8 cellular contexts compared by ENCODE assay signal in the genomic region with DNA sequence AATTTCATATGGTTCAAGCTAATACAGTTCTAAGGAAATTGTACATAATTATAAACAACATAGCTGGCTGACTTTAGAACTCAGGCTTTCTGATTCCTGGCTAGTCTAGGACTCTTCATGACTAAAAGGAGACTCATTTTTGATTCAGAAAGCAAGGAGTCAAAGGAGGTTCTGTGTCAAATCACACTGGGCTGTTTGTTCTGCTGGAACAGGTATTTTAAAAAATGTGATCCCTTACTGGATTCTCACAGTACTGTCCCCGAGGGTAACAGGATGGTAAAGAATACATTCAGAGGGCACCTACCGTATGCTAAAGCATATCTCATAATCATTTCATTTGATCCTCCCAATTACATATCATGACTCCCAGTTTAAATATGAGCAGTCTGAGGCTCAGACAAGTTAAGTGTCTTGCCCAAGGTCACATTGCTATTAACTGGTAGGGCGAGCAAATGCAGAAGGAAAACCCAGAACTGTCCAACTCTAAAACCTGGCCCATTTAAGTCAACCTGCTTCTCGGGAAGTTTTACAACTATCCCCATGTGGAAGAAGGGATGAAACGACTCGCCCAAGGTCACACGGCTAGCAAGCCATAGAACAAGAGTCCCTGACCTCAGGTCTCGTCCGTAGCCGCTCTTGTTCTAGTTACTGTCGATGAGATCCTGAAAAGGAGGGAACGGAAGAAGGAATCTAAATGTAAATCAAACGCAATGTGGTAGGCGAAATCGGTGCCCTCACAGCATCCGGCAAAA. TPM values are rescaled to one million over a fixed set of nuclear protein-coding genes. Genes with fewer than 3 reads are reported as not detected.
DNase-seq lines count a peak whose midpoint lies in the region; ATAC-seq and TF ChIP-seq lines count a peak whose summit lies in the region.

No MANE protein-coding gene starts in this region.

- H3K9me3 ChIP-seq in heart left ventricle = no peaks in the 10 kb centered on the region

- no peak for TF ChIP-seq CTCF in activated B cell treated with CpG ODN at 0.5 μM for 24 hours (IDR thresholded peaks at IDR 0.05)
- no peak for TF ChIP-seq CTCF in heart left ventricle (IDR thresholded peaks at IDR 0.05)
- TF ChIP-seq CTCF in retinal pigment epithelial cell (conservative IDR thresholded peaks at IDR 0.05; ENCODE audit: low read depth, low read length) = no peak

- TF ChIP-seq POLR2A in heart left ventricle (IDR thresholded peaks at IDR 0.05) = no peak

- H3K4me1 ChIP-seq in heart left ventricle = peaks cover 0 to 34% (median 20%) of the 10 kb centered on the region in 12 donors

- no peak for DNase-seq in activated T-cell treated with anti-CD3 and anti-CD28 coated beads, Interleukin-2, amount 50 U/mL, for 24 hours
- DNase-seq in activated T-cell treated with anti-CD3 and anti-CD28 coated beads for 4 hours (no peak), activated B cell treated with CpG ODN at 0.5 μM for 24 hours (no peak), heart left ventricle (no peak), retinal pigment epithelial cell (ENCODE audit: low read depth) (no peak), Kasumi-1 (lab: John Stamatoyannopoulos, UW) (no peak), hippocampal formation (lab: John Stamatoyannopoulos, UW) (no peak)

- H3K27ac Mint-ChIP-seq in activated T-cell treated with anti-CD3 and anti-CD28 coated beads, Interleukin-2, amount 50 U/mL, for 24 hours = peak overlapping the region; percentile 99
- H3K27ac Mint-ChIP-seq in activated B cell treated with CpG ODN at 0.5 μM for 24 hours = peak overlapping the region; percentile 94

- H3K36me3 ChIP-seq in heart left ventricle = peaks cover 0 to 18% (median 12%) of the 10 kb centered on the region in 9 donors

- ATAC-seq in HG03045 (IDR thresholded peaks at IDR 0.05; ENCODE audit: unreplicated experiment) = peak; percentile 4
- ATAC-seq in activated B cell treated with CpG ODN at 0.5 μM for 24 hours (ENCODE audit: low read depth) = no peak
- peak; percentile 2 to 23 (median 18) for ATAC-seq in heart left ventricle

- POLR2A ChIA-PET in activated B cell treated with CpG ODN at 0.5 μM for 24 hours (lab: Charles Lee) = interaction anchor here (1.1 kb wide), 1 partner anchor 85 kb away, joined by 7 read pairs; a partner anchor contains a TSS

- CTCF ChIA-PET in activated B cell treated with CpG ODN at 0.5 μM for 24 hours (lab: Charles Lee) = no interaction called here

- H3K9me3 Mint-ChIP-seq in activated T-cell treated with anti-CD3 and anti-CD28 coated beads, Interleukin-2, amount 50 U/mL, for 24 hours = no peaks in the 10 kb centered on the region
- no peaks in the 10 kb centered on the region for H3K9me3 Mint-ChIP-seq in activated B cell treated with CpG ODN at 0.5 μM for 24 hours

- peak overlapping the region; percentile 45 to 93 (median 83) for H3K27ac ChIP-seq in heart left ventricle

- peaks cover 24% of the 10 kb centered on the region for H3K36me3 Mint-ChIP-seq in activated T-cell treated with anti-CD3 and anti-CD28 coated beads, Interleukin-2, amount 50 U/mL, for 24 hours (ENCODE audit: low read depth)
- peaks cover 24% of the 10 kb centered on the region for H3K36me3 Mint-ChIP-seq in activated B cell treated with CpG ODN at 0.5 μM for 24 hours (ENCODE audit: low read depth)

- intact Hi-C loops in activated B cell treated with CpG ODN at 0.5 μM for 24 hours (cut with micrococcal nuclease) = loop anchor here (1.0 kb wide), 1 partner anchor 1060 kb away; no protein-coding TSS in a partner anchor
- intact Hi-C loops in heart left ventricle (cut with DNase I) = no loop called here

- H3K27me3 ChIP-seq in heart left ventricle = no peaks in the 10 kb centered on the region

- 2 to 4% (median 2%) methylated on average over 16 of the region's 16 CpGs for WGBS in heart left ventricle, 4 donors

- H3K4me3 ChIP-seq in heart left ventricle = peak overlapping the region; percentile 64 to 97 (median 86)
- peak overlapping the region; percentile 98 for H3K4me3 ChIP-seq in retinal pigment epithelial cell (ENCODE audit: low read length)

- peak overlapping the region; percentile 99 for H3K4me3 Mint-ChIP-seq in activated T-cell treated with anti-CD3 and anti-CD28 coated beads, Interleukin-2, amount 50 U/mL, for 24 hours
- H3K4me3 Mint-ChIP-seq in activated B cell treated with CpG ODN at 0.5 μM for 24 hours = peak overlapping the region; percentile 99

- H3K4me1 Mint-ChIP-seq in activated T-cell treated with anti-CD3 and anti-CD28 coated beads, Interleukin-2, amount 50 U/mL, for 24 hours (ENCODE audit: low read depth) = peaks cover 14% of the 10 kb centered on the region
- H3K4me1 Mint-ChIP-seq in activated B cell treated with CpG ODN at 0.5 μM for 24 hours = peaks cover 15% of the 10 kb centered on the region

- no peaks in the 10 kb centered on the region for H3K27me3 Mint-ChIP-seq in activated T-cell treated with anti-CD3 and anti-CD28 coated beads, Interleukin-2, amount 50 U/mL, for 24 hours
- H3K27me3 Mint-ChIP-seq in activated B cell treated with CpG ODN at 0.5 μM for 24 hours = no peaks in the 10 kb centered on the region

RNA-seq across cellular contexts. Expression of a gene that starts 0.7 kb away (rescaled TPM):
- total RNA-seq in activated B cell treated with CpG ODN at 0.5 μM for 24 hours (44.9 and 57.0 TPM in 2 replicates), heart left ventricle (10 to 100 TPM in 7 of 9 donors, 1 to 10 TPM in 2; 6.0 to 21.6 (median 16.7) TPM)
- 10 to 100 TPM in 1 of 2 donors, 1 to 10 TPM in 1; 6.1 to 10.5 TPM for polyA plus RNA-seq in heart left ventricle
